ENCODE assay signal across 1 cellular context in genomic region chr10:29455095-29455494, GRCh38.
TF ChIP-seq lines count a peak whose summit lies in the region.

No MANE protein-coding gene starts in this region.

TF ChIP-seq in HepG2, 621 proteins besides CTCF, POLR2A, EP300 and RAD21 (continued from another document and continues in another):
- TF ChIP-seq AHDC1 (CRISPR knock-in tag; IDR thresholded peaks at IDR 0.05; ENCODE audit: borderline replicate concordance) (peak; percentile 67; the same call in 1 of the 2 replicates), EZH2 (conservative IDR thresholded peaks at IDR 0.05; ENCODE audit: low read depth, low read length) (no peak), RFXAP (CRISPR knock-in tag; IDR thresholded peaks at IDR 0.05; ENCODE audit: borderline replicate concordance) (no peak), SOX5 (CRISPR knock-in tag; IDR thresholded peaks at IDR 0.05; ENCODE audit: borderline replicate concordance) (no peak), ZNF761 (CRISPR knock-in tag; conservative IDR thresholded peaks at IDR 0.05) (no peak), HIC2 (CRISPR knock-in tag; IDR thresholded peaks at IDR 0.05; ENCODE audit: low read depth) (no peak), PHF21A (CRISPR knock-in tag; IDR thresholded peaks at IDR 0.05) (peak; percentile 55; the same call in 1 of the 2 replicates), PATZ1 (CRISPR knock-in tag; IDR thresholded peaks at IDR 0.05) (peak; percentile 37; the same call in 1 of the 2 replicates), SALL1 (CRISPR knock-in tag; IDR thresholded peaks at IDR 0.05) (peak; percentile 64), GABPA (IDR thresholded peaks at IDR 0.05; ENCODE audit: low read depth, low read length) (no peak), GABPA (CRISPR knock-in tag; IDR thresholded peaks at IDR 0.05; ENCODE audit: low read depth) (no peak), ZNF530 (CRISPR knock-in tag; IDR thresholded peaks at IDR 0.05; ENCODE audit: low read depth) (no peak), RFX1 (IDR thresholded peaks at IDR 0.05) (no peak), SATB2 (CRISPR knock-in tag; IDR thresholded peaks at IDR 0.05) (no peak), ZZZ3 (CRISPR knock-in tag; IDR thresholded peaks at IDR 0.05; ENCODE audit: borderline replicate concordance) (no peak), HNF1B (CRISPR knock-in tag; IDR thresholded peaks at IDR 0.05) (no peak), NCOA2 (CRISPR knock-in tag; IDR thresholded peaks at IDR 0.05) (peak; percentile 39; the same call in 1 of the 2 replicates), XBP1 (CRISPR knock-in tag; IDR thresholded peaks at IDR 0.05) (no peak), ZNF121 (CRISPR knock-in tag; IDR thresholded peaks at IDR 0.05) (no peak), NR2F6 (IDR thresholded peaks at IDR 0.05) (peak; percentile 20; the same call in 1 of the 2 replicates), NR2F6 (CRISPR knock-in tag; IDR thresholded peaks at IDR 0.05) (peak; percentile 46; the same call in 1 of the 2 replicates), PAXIP1 (CRISPR knock-in tag; conservative IDR thresholded peaks at IDR 0.05) (peak; percentile 77), KLF11 (CRISPR knock-in tag; IDR thresholded peaks at IDR 0.05) (no peak), ZNF407 (CRISPR knock-in tag; IDR thresholded peaks at IDR 0.05; ENCODE audit: not compliant biosample characterization) (no peak), RBM39 (IDR thresholded peaks at IDR 0.05; ENCODE audit: low read depth, low read length, poor library complexity, severe bottlenecking) (no peak), AKAP8 (CRISPR knock-in tag; IDR thresholded peaks at IDR 0.05) (no peak), ZNF557 (CRISPR knock-in tag; IDR thresholded peaks at IDR 0.05) (no peak), ZNF564 (CRISPR knock-in tag; IDR thresholded peaks at IDR 0.05) (peak; percentile 96), ZNF749 (CRISPR knock-in tag; IDR thresholded peaks at IDR 0.05; ENCODE audit: borderline replicate concordance) (no peak), KLF13 (CRISPR knock-in tag; IDR thresholded peaks at IDR 0.05) (no peak)
